ENCODE assay signal across 1 cellular context in genomic region chr21:44425895-44426662, GRCh38.
TF ChIP-seq lines count a peak whose summit lies in the region.

No MANE protein-coding gene starts in this region.

TF ChIP-seq in HepG2, 621 proteins besides CTCF, POLR2A, EP300 and RAD21:
- TF ChIP-seq ZBTB21 (CRISPR knock-in tag; IDR thresholded peaks at IDR 0.05) (no peak), ZNF589 (CRISPR knock-in tag; conservative IDR thresholded peaks at IDR 0.05) (no peak), NFE2L1 (CRISPR knock-in tag; IDR thresholded peaks at IDR 0.05; ENCODE audit: borderline replicate concordance) (no peak), KLF13 (CRISPR knock-in tag; IDR thresholded peaks at IDR 0.05) (no peak), ZFAT (CRISPR knock-in tag; conservative IDR thresholded peaks at IDR 0.05) (no peak)
